ENCODE assay signal across 2 cellular contexts in the genomic region with DNA sequence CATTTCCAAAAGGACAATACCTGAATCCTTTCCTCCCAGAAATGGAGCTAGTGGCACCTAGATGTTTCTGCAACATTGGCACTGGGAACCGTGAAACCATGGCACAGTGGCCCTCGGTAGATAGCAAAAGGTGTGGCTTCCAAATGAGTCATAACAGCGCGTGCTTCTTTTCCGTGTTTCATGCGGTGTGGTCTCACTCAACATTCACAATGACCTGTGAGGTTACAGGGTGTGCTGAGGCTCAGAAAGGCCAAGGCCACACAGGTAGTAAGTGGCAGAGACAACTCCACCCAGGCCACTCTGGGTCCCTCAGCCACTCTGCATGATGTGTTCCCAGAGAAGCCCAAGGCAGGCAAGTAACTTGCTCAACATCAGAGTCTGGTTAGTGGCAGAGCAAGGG.
TF ChIP-seq lines count a peak whose summit lies in the region.

No MANE protein-coding gene starts in this region.

TF ChIP-seq in HCT116, 20 proteins besides CTCF, POLR2A, EP300 and RAD21 (continued from another document):
- TF ChIP-seq MAX (IDR thresholded peaks at IDR 0.05) = peak; percentile 96
- TF ChIP-seq FOSL1 (IDR thresholded peaks at IDR 0.05; ENCODE audit: low read depth) = peak; percentile 43; the same call in 1 of the 2 replicates
- TF ChIP-seq CEBPB (IDR thresholded peaks at IDR 0.05; ENCODE audit: low read depth) = no peak

TF ChIP-seq in K562, 482 proteins besides CTCF, POLR2A, EP300 and RAD21 (continued from another document):
- TF ChIP-seq, protein P1, sequence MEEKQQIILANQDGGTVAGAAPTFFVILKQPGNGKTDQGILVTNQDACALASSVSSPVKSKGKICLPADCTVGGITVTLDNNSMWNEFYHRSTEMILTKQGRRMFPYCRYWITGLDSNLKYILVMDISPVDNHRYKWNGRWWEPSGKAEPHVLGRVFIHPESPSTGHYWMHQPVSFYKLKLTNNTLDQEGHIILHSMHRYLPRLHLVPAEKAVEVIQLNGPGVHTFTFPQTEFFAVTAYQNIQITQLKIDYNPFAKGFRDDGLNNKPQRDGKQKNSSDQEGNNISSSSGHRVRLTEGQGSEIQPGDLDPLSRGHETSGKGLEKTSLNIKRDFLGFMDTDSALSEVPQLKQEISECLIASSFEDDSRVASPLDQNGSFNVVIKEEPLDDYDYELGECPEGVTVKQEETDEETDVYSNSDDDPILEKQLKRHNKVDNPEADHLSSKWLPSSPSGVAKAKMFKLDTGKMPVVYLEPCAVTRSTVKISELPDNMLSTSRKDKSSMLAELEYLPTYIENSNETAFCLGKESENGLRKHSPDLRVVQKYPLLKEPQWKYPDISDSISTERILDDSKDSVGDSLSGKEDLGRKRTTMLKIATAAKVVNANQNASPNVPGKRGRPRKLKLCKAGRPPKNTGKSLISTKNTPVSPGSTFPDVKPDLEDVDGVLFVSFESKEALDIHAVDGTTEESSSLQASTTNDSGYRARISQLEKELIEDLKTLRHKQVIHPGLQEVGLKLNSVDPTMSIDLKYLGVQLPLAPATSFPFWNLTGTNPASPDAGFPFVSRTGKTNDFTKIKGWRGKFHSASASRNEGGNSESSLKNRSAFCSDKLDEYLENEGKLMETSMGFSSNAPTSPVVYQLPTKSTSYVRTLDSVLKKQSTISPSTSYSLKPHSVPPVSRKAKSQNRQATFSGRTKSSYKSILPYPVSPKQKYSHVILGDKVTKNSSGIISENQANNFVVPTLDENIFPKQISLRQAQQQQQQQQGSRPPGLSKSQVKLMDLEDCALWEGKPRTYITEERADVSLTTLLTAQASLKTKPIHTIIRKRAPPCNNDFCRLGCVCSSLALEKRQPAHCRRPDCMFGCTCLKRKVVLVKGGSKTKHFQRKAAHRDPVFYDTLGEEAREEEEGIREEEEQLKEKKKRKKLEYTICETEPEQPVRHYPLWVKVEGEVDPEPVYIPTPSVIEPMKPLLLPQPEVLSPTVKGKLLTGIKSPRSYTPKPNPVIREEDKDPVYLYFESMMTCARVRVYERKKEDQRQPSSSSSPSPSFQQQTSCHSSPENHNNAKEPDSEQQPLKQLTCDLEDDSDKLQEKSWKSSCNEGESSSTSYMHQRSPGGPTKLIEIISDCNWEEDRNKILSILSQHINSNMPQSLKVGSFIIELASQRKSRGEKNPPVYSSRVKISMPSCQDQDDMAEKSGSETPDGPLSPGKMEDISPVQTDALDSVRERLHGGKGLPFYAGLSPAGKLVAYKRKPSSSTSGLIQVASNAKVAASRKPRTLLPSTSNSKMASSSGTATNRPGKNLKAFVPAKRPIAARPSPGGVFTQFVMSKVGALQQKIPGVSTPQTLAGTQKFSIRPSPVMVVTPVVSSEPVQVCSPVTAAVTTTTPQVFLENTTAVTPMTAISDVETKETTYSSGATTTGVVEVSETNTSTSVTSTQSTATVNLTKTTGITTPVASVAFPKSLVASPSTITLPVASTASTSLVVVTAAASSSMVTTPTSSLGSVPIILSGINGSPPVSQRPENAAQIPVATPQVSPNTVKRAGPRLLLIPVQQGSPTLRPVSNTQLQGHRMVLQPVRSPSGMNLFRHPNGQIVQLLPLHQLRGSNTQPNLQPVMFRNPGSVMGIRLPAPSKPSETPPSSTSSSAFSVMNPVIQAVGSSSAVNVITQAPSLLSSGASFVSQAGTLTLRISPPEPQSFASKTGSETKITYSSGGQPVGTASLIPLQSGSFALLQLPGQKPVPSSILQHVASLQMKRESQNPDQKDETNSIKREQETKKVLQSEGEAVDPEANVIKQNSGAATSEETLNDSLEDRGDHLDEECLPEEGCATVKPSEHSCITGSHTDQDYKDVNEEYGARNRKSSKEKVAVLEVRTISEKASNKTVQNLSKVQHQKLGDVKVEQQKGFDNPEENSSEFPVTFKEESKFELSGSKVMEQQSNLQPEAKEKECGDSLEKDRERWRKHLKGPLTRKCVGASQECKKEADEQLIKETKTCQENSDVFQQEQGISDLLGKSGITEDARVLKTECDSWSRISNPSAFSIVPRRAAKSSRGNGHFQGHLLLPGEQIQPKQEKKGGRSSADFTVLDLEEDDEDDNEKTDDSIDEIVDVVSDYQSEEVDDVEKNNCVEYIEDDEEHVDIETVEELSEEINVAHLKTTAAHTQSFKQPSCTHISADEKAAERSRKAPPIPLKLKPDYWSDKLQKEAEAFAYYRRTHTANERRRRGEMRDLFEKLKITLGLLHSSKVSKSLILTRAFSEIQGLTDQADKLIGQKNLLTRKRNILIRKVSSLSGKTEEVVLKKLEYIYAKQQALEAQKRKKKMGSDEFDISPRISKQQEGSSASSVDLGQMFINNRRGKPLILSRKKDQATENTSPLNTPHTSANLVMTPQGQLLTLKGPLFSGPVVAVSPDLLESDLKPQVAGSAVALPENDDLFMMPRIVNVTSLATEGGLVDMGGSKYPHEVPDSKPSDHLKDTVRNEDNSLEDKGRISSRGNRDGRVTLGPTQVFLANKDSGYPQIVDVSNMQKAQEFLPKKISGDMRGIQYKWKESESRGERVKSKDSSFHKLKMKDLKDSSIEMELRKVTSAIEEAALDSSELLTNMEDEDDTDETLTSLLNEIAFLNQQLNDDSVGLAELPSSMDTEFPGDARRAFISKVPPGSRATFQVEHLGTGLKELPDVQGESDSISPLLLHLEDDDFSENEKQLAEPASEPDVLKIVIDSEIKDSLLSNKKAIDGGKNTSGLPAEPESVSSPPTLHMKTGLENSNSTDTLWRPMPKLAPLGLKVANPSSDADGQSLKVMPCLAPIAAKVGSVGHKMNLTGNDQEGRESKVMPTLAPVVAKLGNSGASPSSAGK (IDR thresholded peaks at IDR 0.05) = peak; percentile 11; the same call in 1 of the 2 replicates
- TF ChIP-seq FOSL1 (tag; conservative IDR thresholded peaks at IDR 0.05) = peak; percentile 58
TF ChIP-seq in K562: peak in this region for 2.
